9 cellular contexts compared by ENCODE assay signal in genomic region chr2:55111570-55112228, GRCh38.
DNase-seq lines count a peak whose midpoint lies in the region; ATAC-seq and TF ChIP-seq lines count a peak whose summit lies in the region.
"Had no signal": no experiment of that assay in that cellular context is flagged by ENCODE, and none has a peak within 500 bp of the region (broad histone marks: within the 10 kb centered on the region; RNA-seq: fewer than 3 reads in every experiment).

No MANE protein-coding gene starts in this region.

- peaks cover 9% of the 10 kb centered on the region for H3K4me1 ChIP-seq in mammary epithelial cell (ENCODE audit: insufficient read depth, low read length)
- H3K4me1 ChIP-seq in upper lobe of left lung: peaks cover 12 to 26% (median 20%) of the 10 kb centered on the region in 4 donors

- POLR2A ChIA-PET in MCF 10A (lab: Yijun Ruan, JAX): interaction anchor here (0.7 to 7.4 kb wide), 6 partner anchors 9 to 61 kb away, joined by 3 to 62 read pairs (median 3); partner anchors contain the start of gene RTN4

- DNase-seq in MCF 10A (ENCODE audit: unreplicated experiment): peak; percentile 90
- DNase-seq in mammary epithelial cell: no peak
- peak; percentile 98 for DNase-seq in NOMO-1 treated with DMSO at 0.1 percent for 48 hours (lab: John Stamatoyannopoulos, UW; ENCODE audit: unreplicated experiment)
- DNase-seq in dorsolateral prefrontal cortex: peak in 9 of 10 donors; percentile 45 to 91 (median 78)
- DNase-seq in medulla oblongata (ENCODE audit: extremely low spot score): peak; percentile 85
- DNase-seq in upper lobe of left lung: peak in 1 of 2 donors; percentile 88
- no peak for DNase-seq in activated T-cell treated with anti-CD3 and anti-CD28 coated beads, Interleukin-2, amount 50 U/mL, for 48 hours
- DNase-seq in Calu3: no peak

- H3K27ac Mint-ChIP-seq in MCF 10A (ENCODE audit: low read depth, unreplicated experiment): peak overlapping the region; percentile 98
- no peak overlapping the region for H3K27ac Mint-ChIP-seq in Calu3 (ENCODE audit: unreplicated experiment)
- H3K27ac Mint-ChIP-seq: stimulated activated naive CD8-positive, alpha-beta T cell treated with anti-CD3 and anti-CD28 coated beads, Interleukin-15, Interleukin-2, amounts not matched to agents 100 ng/mL and 50 ng/mL, for 24 hours had no signal

- H3K4me3 ChIP-seq in mammary epithelial cell (replicated peaks in 1 of 3; ENCODE audit: insufficient read depth in 1 of 3, low read depth in 2 of 3, low read length in 3 of 3) (no peak overlapping the region), dorsolateral prefrontal cortex (peak overlapping the region in 42 of 59 donors; percentile 0 to 56 (median 25)), upper lobe of left lung (no peak overlapping the region)

- peak overlapping the region; percentile 2 for H3K4me3 Mint-ChIP-seq in MCF 10A (ENCODE audit: unreplicated experiment)
- H3K4me3 Mint-ChIP-seq in Calu3 (ENCODE audit: low read depth, unreplicated experiment): no peak overlapping the region
- H3K4me3 Mint-ChIP-seq: stimulated activated naive CD8-positive, alpha-beta T cell treated with anti-CD3 and anti-CD28 coated beads, Interleukin-15, Interleukin-2, amounts not matched to agents 100 ng/mL and 50 ng/mL, for 24 hours had no signal

- dilution Hi-C loops in mammary epithelial cell (cut with HindIII; ENCODE audit: low sequenced_read_pairs): loop anchor here (5.0 kb wide), 1 partner anchor 49 kb away; no protein-coding TSS in a partner anchor

- H3K9ac ChIP-seq in mammary epithelial cell (ENCODE audit: insufficient read depth, low read length): no peak overlapping the region

- H3K27me3 ChIP-seq in mammary epithelial cell (ENCODE audit: insufficient read depth, low read length) (no peaks in the 10 kb centered on the region), dorsolateral prefrontal cortex (no peaks in the 10 kb centered on the region), upper lobe of left lung (no peaks in the 10 kb centered on the region)

- H3K4me2 ChIP-seq in mammary epithelial cell (ENCODE audit: insufficient read depth, low read depth, low read length): no peak overlapping the region

- peak; percentile 68 to 85 for ATAC-seq in upper lobe of left lung (ENCODE audit: low FRiP score in 2 of 2)

- CTCF ChIA-PET in MCF 10A (lab: Yijun Ruan, JAX): interaction anchor here (0.8 to 2.3 kb wide), 4 partner anchors 9 to 63 kb away, joined by 3 to 9 read pairs (median 6); no protein-coding TSS in a partner anchor
- CTCF ChIA-PET in mammary epithelial cell (lab: Charles Lee; ENCODE audit: low non-redundant PET): no interaction called here
- CTCF ChIA-PET in Calu3 (lab: Charles Lee): no interaction called here

- no peak overlapping the region for H3K27ac ChIP-seq in mammary epithelial cell (ENCODE audit: insufficient read depth, low read depth, low read length)
- peak overlapping the region; percentile 84 to 99 (median 96) for H3K27ac ChIP-seq in dorsolateral prefrontal cortex
- peak overlapping the region; percentile 78 to 91 (median 86) for H3K27ac ChIP-seq in upper lobe of left lung

- no peaks in the 10 kb centered on the region for H3K79me2 ChIP-seq in mammary epithelial cell (ENCODE audit: insufficient read depth, low read length)

- TF ChIP-seq POLR2A in upper lobe of left lung (IDR thresholded peaks at IDR 0.05): peak in 1 of 4 donors; percentile 50

- 88% methylated on average over 11 of the region's 11 CpGs for WGBS in mammary epithelial cell (ENCODE audit: low coverage, missing lambda C conversion rate)
- WGBS in upper lobe of left lung, 2 donors: 64 to 76% methylated on average over 11 of the region's 11 CpGs

- intact Hi-C loops in MCF 10A (cut with micrococcal nuclease): no loop called here
- intact Hi-C loops in mammary epithelial cell (cut with micrococcal nuclease): no loop called here
- intact Hi-C loops in dorsolateral prefrontal cortex (cut with DNase I): loop anchor here (2.0 to 10.0 kb wide), 4 partner anchors 53 to 63 kb away; partner anchors contain the start of gene RTN4 (in 1 of the 2)
- intact Hi-C loops in Calu3 (cut with micrococcal nuclease; ENCODE audit: unreplicated experiment): no loop called here

- H2AFZ ChIP-seq in mammary epithelial cell (ENCODE audit: low read depth, low read length): no peak overlapping the region

- in situ Hi-C loops in mammary epithelial cell (cut with MboI; ENCODE audit: low sequenced_read_pairs in 2 of 2): no loop called here

- no peaks in the 10 kb centered on the region for H3K36me3 ChIP-seq in mammary epithelial cell (ENCODE audit: insufficient read depth, low read length)
- H3K36me3 ChIP-seq in upper lobe of left lung: no peaks in the 10 kb centered on the region

- H3K9me3 ChIP-seq in mammary epithelial cell (replicated peaks; ENCODE audit: insufficient read depth, low read length): no peaks in the 10 kb centered on the region
- H3K9me3 ChIP-seq in upper lobe of left lung: no peaks in the 10 kb centered on the region

- BruUV-seq in MCF 10A (replicated peaks; lab: Mats Ljungman, UMichigan) (TSS peak; percentile 88), mammary epithelial cell (replicated peaks; lab: Mats Ljungman, UMichigan) (no TSS peak), Calu3 (replicated peaks; lab: Mats Ljungman, UMichigan) (no TSS peak)

- H3K9me3 Mint-ChIP-seq in MCF 10A (ENCODE audit: unreplicated experiment) (no peaks in the 10 kb centered on the region), Calu3 (ENCODE audit: low read depth, unreplicated experiment) (no peaks in the 10 kb centered on the region)
- H3K9me3 Mint-ChIP-seq: stimulated activated naive CD8-positive, alpha-beta T cell treated with anti-CD3 and anti-CD28 coated beads, Interleukin-15, Interleukin-2, amounts not matched to agents 100 ng/mL and 50 ng/mL, for 24 hours had no signal

- peak in 1 of 4 donors; percentile 37 for TF ChIP-seq EP300 in upper lobe of left lung (IDR thresholded peaks at IDR 0.05)

- no peaks in the 10 kb centered on the region for H3K27me3 Mint-ChIP-seq in MCF 10A (ENCODE audit: insufficient read depth, unreplicated experiment)
- H3K27me3 Mint-ChIP-seq in Calu3 (ENCODE audit: unreplicated experiment): no peaks in the 10 kb centered on the region
- H3K27me3 Mint-ChIP-seq: stimulated activated naive CD8-positive, alpha-beta T cell treated with anti-CD3 and anti-CD28 coated beads, Interleukin-15, Interleukin-2, amounts not matched to agents 100 ng/mL and 50 ng/mL, for 24 hours had no signal

- H4K20me1 ChIP-seq in mammary epithelial cell (ENCODE audit: insufficient read depth, low read length): no peaks in the 10 kb centered on the region

- H3K36me3 Mint-ChIP-seq in MCF 10A (ENCODE audit: insufficient read depth, unreplicated experiment) (no peaks in the 10 kb centered on the region), Calu3 (ENCODE audit: insufficient read depth, unreplicated experiment) (peaks cover 6% of the 10 kb centered on the region)

- H3K4me1 Mint-ChIP-seq in MCF 10A (ENCODE audit: insufficient read depth, unreplicated experiment) (peaks cover 39% of the 10 kb centered on the region), Calu3 (ENCODE audit: low read depth, unreplicated experiment) (peaks cover 43% of the 10 kb centered on the region)

- TF ChIP-seq CTCF in MCF 10A (IDR thresholded peaks at IDR 0.05; ENCODE audit: unreplicated experiment): no peak
- no peak for TF ChIP-seq CTCF in mammary epithelial cell (conservative IDR thresholded peaks at IDR 0.05 in 1 of 2, IDR thresholded peaks at IDR 0.05 in 1 of 2; ENCODE audit: extremely low read depth in 1 of 2, insufficient read depth in 1 of 2, low read depth in 1 of 2, low read length in 2 of 2)
- peak in 2 of 56 donors; percentile 5 to 14 for TF ChIP-seq CTCF in dorsolateral prefrontal cortex (IDR thresholded peaks at IDR 0.05 in 54 of 56, conservative IDR thresholded peaks at IDR 0.05 in 2 of 56; ENCODE audit: low read depth in 1 of 56, partially characterized antibody in 56 of 56)
- no peak for TF ChIP-seq CTCF in upper lobe of left lung (IDR thresholded peaks at IDR 0.05)
- no peak for TF ChIP-seq CTCF in Calu3 (IDR thresholded peaks at IDR 0.05; ENCODE audit: unreplicated experiment)

Comparison
In these comparisons a context has a peak if more than half of its experiments do, and no peak if none do; other contexts are left out.
1. DNase-seq: peak in MCF 10A (single experiment), NOMO-1 treated with DMSO at 0.1 percent for 48 hours (single experiment), dorsolateral prefrontal cortex (9 of 10) and medulla oblongata (single experiment); none in mammary epithelial cell (single experiment), activated T-cell treated with anti-CD3 and anti-CD28 coated beads, Interleukin-2, amount 50 U/mL, for 48 hours (0 of 2) and Calu3 (single experiment).
2. H3K4me3 ChIP-seq: peak in dorsolateral prefrontal cortex (42 of 59); none in mammary epithelial cell (0 of 3) and upper lobe of left lung (0 of 4).
3. intact Hi-C loops: an anchor here in dorsolateral prefrontal cortex (2.0 to 10.0 kb wide); none called in MCF 10A, mammary epithelial cell and Calu3.